ENCODE assay signal across 1 cellular context in the genomic region with DNA sequence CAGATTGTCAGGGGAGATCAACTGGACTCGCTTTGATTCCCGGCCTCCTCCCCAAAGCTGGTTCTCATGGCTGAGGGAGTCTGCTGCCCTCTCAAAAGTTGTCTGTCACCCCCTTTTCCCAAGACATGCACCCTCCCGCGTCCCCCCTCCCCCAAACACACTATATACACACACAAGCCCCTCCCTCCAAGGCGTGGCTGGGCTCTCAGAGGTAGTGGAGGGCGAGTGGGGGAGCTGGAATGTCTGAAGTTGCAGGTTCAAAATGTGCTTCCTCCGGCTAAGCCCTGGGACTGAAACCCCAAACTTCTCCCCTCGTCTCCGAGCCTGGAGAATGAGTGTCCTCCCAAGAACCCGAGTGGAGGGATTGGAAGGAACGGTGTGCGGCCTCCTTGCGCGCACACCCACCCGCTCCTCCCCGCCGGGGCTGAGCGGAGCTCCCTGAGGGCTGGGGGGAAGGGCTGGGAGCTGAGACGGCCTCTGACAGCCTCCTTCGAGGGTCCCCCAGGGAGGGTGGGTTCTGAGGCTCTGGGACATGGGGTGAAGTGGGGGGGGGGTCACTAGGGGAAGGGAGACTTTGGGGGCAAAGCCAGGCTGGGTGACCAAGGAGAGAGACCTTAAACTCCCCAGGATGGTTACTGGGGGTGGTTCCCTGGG.
TF ChIP-seq lines count a peak whose summit lies in the region.

No MANE protein-coding gene starts in this region.

TF ChIP-seq in IMR-90, 13 proteins besides CTCF, POLR2A, EP300 and RAD21:
- TF ChIP-seq, protein P1, sequence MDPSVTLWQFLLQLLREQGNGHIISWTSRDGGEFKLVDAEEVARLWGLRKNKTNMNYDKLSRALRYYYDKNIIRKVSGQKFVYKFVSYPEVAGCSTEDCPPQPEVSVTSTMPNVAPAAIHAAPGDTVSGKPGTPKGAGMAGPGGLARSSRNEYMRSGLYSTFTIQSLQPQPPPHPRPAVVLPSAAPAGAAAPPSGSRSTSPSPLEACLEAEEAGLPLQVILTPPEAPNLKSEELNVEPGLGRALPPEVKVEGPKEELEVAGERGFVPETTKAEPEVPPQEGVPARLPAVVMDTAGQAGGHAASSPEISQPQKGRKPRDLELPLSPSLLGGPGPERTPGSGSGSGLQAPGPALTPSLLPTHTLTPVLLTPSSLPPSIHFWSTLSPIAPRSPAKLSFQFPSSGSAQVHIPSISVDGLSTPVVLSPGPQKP (IDR thresholded peaks at IDR 0.05; ENCODE audit: borderline replicate concordance, low read depth, low read length), result no peak
- TF ChIP-seq RCOR1 (IDR thresholded peaks at IDR 0.05; ENCODE audit: insufficient replicate concordance, low read length) (no peak), MAFK (IDR thresholded peaks at IDR 0.05; ENCODE audit: low read depth, low read length) (no peak), NFE2L2 (IDR thresholded peaks at IDR 0.05; ENCODE audit: low read depth, low read length) (no peak), SMC3 (IDR thresholded peaks at IDR 0.05; ENCODE audit: low read depth, low read length) (no peak), USF2 (IDR thresholded peaks at IDR 0.05; ENCODE audit: low read depth, low read length) (no peak), MXI1 (IDR thresholded peaks at IDR 0.05; ENCODE audit: borderline replicate concordance, low read depth, low read length) (no peak), CHD1 (IDR thresholded peaks at IDR 0.05; ENCODE audit: low read depth, low read length) (no peak), RFX5 (IDR thresholded peaks at IDR 0.05; ENCODE audit: low read depth, low read length) (no peak), BHLHE40 (IDR thresholded peaks at IDR 0.05; ENCODE audit: low read depth, low read length) (no peak), FOS (IDR thresholded peaks at IDR 0.05; ENCODE audit: low read depth, low read length) (no peak), CEBPB (IDR thresholded peaks at IDR 0.05; ENCODE audit: low read depth, low read length) (no peak), MAZ (IDR thresholded peaks at IDR 0.05; ENCODE audit: borderline replicate concordance, low read depth, low read length) (no peak)
